ENCODE assay signal across 11 cellular contexts in the genomic region with DNA sequence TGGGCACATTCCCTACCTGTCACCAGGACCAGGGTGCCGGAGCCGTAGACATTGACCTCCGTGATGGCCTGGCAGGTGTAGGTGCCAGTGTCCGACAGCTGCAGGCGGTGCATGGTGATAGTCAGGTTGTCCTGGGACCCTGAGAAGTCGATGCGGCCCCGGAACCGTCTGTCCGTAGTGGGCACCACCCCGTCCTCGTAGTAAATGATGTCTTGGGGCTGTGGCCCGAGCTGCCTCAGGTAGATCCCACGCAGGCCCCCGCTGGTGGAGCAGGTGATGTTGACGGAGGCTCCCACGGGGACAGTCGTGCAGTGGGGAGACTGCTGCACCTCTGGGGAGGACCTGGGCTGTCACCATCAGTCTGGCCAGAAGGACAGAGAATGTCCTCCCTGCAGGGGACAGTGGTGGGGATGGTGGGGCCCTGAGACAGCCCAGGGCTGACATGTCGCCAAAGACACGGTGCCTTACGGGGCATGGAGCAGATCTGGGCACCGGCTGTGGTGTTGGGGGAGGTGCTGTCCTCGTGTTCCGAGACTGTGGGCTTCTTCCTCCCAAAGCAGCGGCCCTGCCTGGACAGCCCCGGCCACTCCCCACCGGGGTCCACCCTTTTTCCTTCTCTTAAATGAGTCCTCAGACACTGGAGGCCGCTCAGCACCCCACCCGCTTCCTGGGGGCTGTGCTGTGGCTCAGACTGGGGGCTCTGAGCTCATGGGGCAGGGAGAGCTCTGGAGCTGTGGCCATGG.
DNase-seq lines count a peak whose midpoint lies in the region; ATAC-seq lines count a peak whose summit lies in the region.
"Had no signal": no experiment of that assay in that cellular context is flagged by ENCODE, and none has a peak within 500 bp of the region (broad histone marks: within the 10 kb centered on the region; RNA-seq: fewer than 3 reads in every experiment).

No MANE protein-coding gene starts in this region.

- H3K9me3 Mint-ChIP-seq in T-helper 1 cell treated with Interleukin-12 subunit alpha and Interleukin-12 subunit beta and Interleukin-4 antibody, amounts not matched to agents 30 μg/mL and 1 μg/mL, for 36 hours, result no peaks in the 10 kb centered on the region

- H3K4me3 Mint-ChIP-seq in T-helper 1 cell treated with Interleukin-12 subunit alpha and Interleukin-12 subunit beta and Interleukin-4 antibody, amounts not matched to agents 30 μg/mL and 1 μg/mL, for 36 hours, result peak overlapping the region; percentile 96

- peak; percentile 7 for ATAC-seq in stimulated activated naive CD8-positive, alpha-beta T cell treated with anti-CD3 and anti-CD28 coated beads, Interleukin-15, Interleukin-2, amounts not matched to agents 100 U/mL and 50 U/mL, for 24 hours

- H3K4me3 ChIP-seq in effector memory CD4-positive, alpha-beta T cell (ENCODE audit: insufficient read depth, low read depth, low read length, poor library complexity, severe bottlenecking), result peak overlapping the region; percentile 73
- H3K4me3 ChIP-seq: A549 had no signal

- H3K36me3 Mint-ChIP-seq in T-helper 1 cell treated with Interleukin-12 subunit alpha and Interleukin-12 subunit beta and Interleukin-4 antibody, amounts not matched to agents 30 μg/mL and 1 μg/mL, for 36 hours (ENCODE audit: low read depth), result peaks cover 11% of the 10 kb centered on the region

- H3K27me3 Mint-ChIP-seq in T-helper 1 cell treated with Interleukin-12 subunit alpha and Interleukin-12 subunit beta and Interleukin-4 antibody, amounts not matched to agents 30 μg/mL and 1 μg/mL, for 36 hours (ENCODE audit: low read depth), result no peaks in the 10 kb centered on the region

- DNase-seq in activated CD8-positive, alpha-beta memory T cell treated with anti-CD3 and anti-CD28 coated beads for 24 hours, result peak; percentile 77
- no peak for DNase-seq in activated CD8-positive, alpha-beta memory T cell treated with anti-CD3 and anti-CD28 coated beads, Interleukin-2, amount 50 U/mL, for 48 hours
- DNase-seq in effector memory CD4-positive, alpha-beta T cell, result no peak
- DNase-seq in stimulated activated naive CD8-positive, alpha-beta T cell treated with anti-CD3 and anti-CD28 coated beads, Interleukin-15, Interleukin-2, amounts not matched to agents 100 U/mL and 50 U/mL, for 24 hours, result peak; percentile 41
- no peak for DNase-seq in SW 1271 (lab: John Stamatoyannopoulos, UW)
- DNase-seq in SKM-1 (lab: John Stamatoyannopoulos, UW; ENCODE audit: unreplicated experiment), result no peak
- no peak for DNase-seq in NCI-H226
- DNase-seq: NCI-H2171, retina had no signal

- peaks cover 47% of the 10 kb centered on the region for H3K4me1 ChIP-seq in effector memory CD4-positive, alpha-beta T cell (ENCODE audit: control insufficient read depth, insufficient read depth, low read length, poor library complexity, severe bottlenecking)

- H3K4me1 Mint-ChIP-seq in T-helper 1 cell treated with Interleukin-12 subunit alpha and Interleukin-12 subunit beta and Interleukin-4 antibody, amounts not matched to agents 30 μg/mL and 1 μg/mL, for 36 hours (ENCODE audit: low read depth), result peaks cover 10% of the 10 kb centered on the region

- H3K27ac Mint-ChIP-seq in T-helper 1 cell treated with Interleukin-12 subunit alpha and Interleukin-12 subunit beta and Interleukin-4 antibody, amounts not matched to agents 30 μg/mL and 1 μg/mL, for 36 hours, result peak overlapping the region; percentile 78

- H3K27me3 ChIP-seq in effector memory CD4-positive, alpha-beta T cell (replicated peaks; ENCODE audit: control insufficient read depth, insufficient read depth, low read length, poor library complexity, severe bottlenecking), result no peaks in the 10 kb centered on the region

- peak overlapping the region; percentile 78 for H3K27ac ChIP-seq in effector memory CD4-positive, alpha-beta T cell (ENCODE audit: insufficient read depth, low read length, poor library complexity, severe bottlenecking)

- H3K36me3 ChIP-seq in effector memory CD4-positive, alpha-beta T cell (ENCODE audit: control insufficient read depth, insufficient read depth, low read length), result peaks cover 17% of the 10 kb centered on the region

- H3K9me3 ChIP-seq in effector memory CD4-positive, alpha-beta T cell (ENCODE audit: control insufficient read depth, low read length), result no peaks in the 10 kb centered on the region
- H3K9me3 ChIP-seq: A549 had no signal

Comparison
In these comparisons a context has a peak if more than half of its experiments do, and no peak if none do; other contexts are left out.
1. DNase-seq: peak in activated CD8-positive, alpha-beta memory T cell treated with anti-CD3 and anti-CD28 coated beads for 24 hours (single experiment) and stimulated activated naive CD8-positive, alpha-beta T cell treated with anti-CD3 and anti-CD28 coated beads, Interleukin-15, Interleukin-2, amounts not matched to agents 100 U/mL and 50 U/mL, for 24 hours (single experiment); none in activated CD8-positive, alpha-beta memory T cell treated with anti-CD3 and anti-CD28 coated beads, Interleukin-2, amount 50 U/mL, for 48 hours (single experiment), effector memory CD4-positive, alpha-beta T cell (0 of 3), SW 1271 (0 of 2), SKM-1 (single experiment) and NCI-H226 (single experiment).